ENCODE assay signal across 10 cellular contexts in the genomic region with DNA sequence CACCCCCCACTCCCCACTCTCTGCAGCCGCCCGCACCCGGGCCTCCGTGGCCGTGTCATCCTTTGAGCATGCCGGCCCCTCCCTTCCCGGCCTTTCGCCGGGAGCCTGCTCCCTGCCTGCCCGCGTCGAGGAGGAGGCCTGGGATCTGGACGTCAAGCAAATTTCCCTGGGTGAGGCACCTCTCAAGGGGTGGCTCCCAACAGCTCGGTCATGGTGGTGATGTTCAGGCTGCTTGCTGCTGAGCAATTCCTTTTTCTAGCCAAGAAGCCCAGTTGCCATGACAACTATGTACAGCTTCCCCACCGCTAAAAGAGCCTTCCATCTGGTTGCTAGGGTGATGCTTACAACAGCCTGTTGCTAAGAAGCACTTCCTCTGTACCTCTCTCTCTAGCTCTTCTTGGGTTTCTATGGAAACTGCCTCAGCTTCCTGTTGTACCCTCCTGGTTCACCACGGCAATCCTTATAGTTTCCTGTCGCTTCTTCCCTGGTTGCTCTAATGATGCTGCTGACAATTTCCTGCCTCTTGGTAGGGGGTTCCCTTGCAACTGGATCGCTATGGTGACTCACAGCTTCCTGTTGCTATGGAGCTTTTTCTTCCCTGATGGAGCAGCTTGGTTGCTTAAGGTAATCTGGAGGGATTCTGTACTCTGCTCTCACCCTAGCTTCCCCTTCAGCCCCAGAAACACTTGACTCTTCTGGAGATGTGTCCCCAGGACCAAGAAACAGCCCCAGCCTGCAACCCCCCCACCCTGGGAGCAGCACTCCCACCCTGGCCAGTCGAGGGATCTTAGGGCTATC. TPM values are rescaled to one million over a fixed set of nuclear protein-coding genes. Genes with fewer than 3 reads are reported as not detected.
A peak's percentile ranks its signal among the peaks of the same experiment; 100 is the strongest.
DNase-seq lines count a peak whose midpoint lies in the region; ATAC-seq and TF ChIP-seq lines count a peak whose summit lies in the region.
"Had no signal": no experiment of that assay in that cellular context is flagged by ENCODE, and none has a peak within 500 bp of the region (broad histone marks: within the 10 kb centered on the region; RNA-seq: fewer than 3 reads in every experiment).

No MANE protein-coding gene starts in this region.

- no peak for TF ChIP-seq CTCF in CD8-positive, alpha-beta T cell (IDR thresholded peaks at IDR 0.05)
- TF ChIP-seq CTCF in fibroblast of lung (conservative IDR thresholded peaks at IDR 0.05 in 1 of 2, IDR thresholded peaks at IDR 0.05 in 1 of 2; ENCODE audit: low read depth in 1 of 2, low read length in 2 of 2) (no peak), neural cell (IDR thresholded peaks at IDR 0.05; ENCODE audit: poor library complexity, severe bottlenecking) (no peak), GM10248 (IDR thresholded peaks at IDR 0.05; ENCODE audit: control extremely low read depth, extremely low read depth, low read depth, missing control alignments) (no peak)

- H3K36me3 ChIP-seq in CD8-positive, alpha-beta T cell (ENCODE audit: insufficient read depth, low read length), result no peaks in the 10 kb centered on the region
- H3K36me3 ChIP-seq in fibroblast of lung (ENCODE audit: control insufficient read depth, insufficient read depth, low read length) (peaks cover 11% of the 10 kb centered on the region), neural cell (ENCODE audit: insufficient read depth, low read length) (peaks cover 15% of the 10 kb centered on the region)
- H3K36me3 ChIP-seq: ovary had no signal

- H3K27me3 ChIP-seq in CD8-positive, alpha-beta T cell (ENCODE audit: insufficient read depth, low read length), result no peaks in the 10 kb centered on the region
- H3K27me3 ChIP-seq in fibroblast of lung (ENCODE audit: control insufficient read depth, insufficient read depth, low read length) (no peaks in the 10 kb centered on the region), neural cell (ENCODE audit: insufficient read depth, low read depth, low read length) (no peaks in the 10 kb centered on the region)
- H3K27me3 ChIP-seq: ovary had no signal

- H3K4me1 ChIP-seq in CD8-positive, alpha-beta T cell (ENCODE audit: insufficient read depth, low read length), result peaks cover 18% of the 10 kb centered on the region
- H3K4me1 ChIP-seq in fibroblast of lung (ENCODE audit: control insufficient read depth, extremely low read depth, insufficient read depth, low read length), result peaks cover 11% of the 10 kb centered on the region

- no peak overlapping the region for H3K4me3 ChIP-seq in CD8-positive, alpha-beta T cell (ENCODE audit: low read depth, low read length)
- H3K4me3 ChIP-seq in fibroblast of lung (replicated peaks in 1 of 4; ENCODE audit: control extremely low read depth in 1 of 4, insufficient read depth in 1 of 4, low read depth in 3 of 4, low read length in 4 of 4), result no peak overlapping the region
- peak overlapping the region; percentile 59 for H3K4me3 ChIP-seq in neural cell (ENCODE audit: low read length)
- H3K4me3 ChIP-seq: ovary had no signal

- H3K27ac Mint-ChIP-seq in CD8-positive, alpha-beta T cell, result peak overlapping the region; percentile 88

- H3K9ac ChIP-seq in fibroblast of lung (ENCODE audit: insufficient read depth, low read length), result peak overlapping the region; percentile 43
- H3K9ac ChIP-seq in neural cell (ENCODE audit: low read length), result peak overlapping the region; percentile 61
- H3K9ac ChIP-seq: KMS-11 had no signal

- no peak for TF ChIP-seq RAD21 in neural cell (conservative IDR thresholded peaks at IDR 0.05)

- peak; percentile 86 for TF ChIP-seq EP300 in neural cell (conservative IDR thresholded peaks at IDR 0.05; ENCODE audit: poor library complexity, severe bottlenecking)

- no peaks in the 10 kb centered on the region for H3K9me3 ChIP-seq in CD8-positive, alpha-beta T cell (ENCODE audit: low read length)
- no peaks in the 10 kb centered on the region for H3K9me3 ChIP-seq in fibroblast of lung (ENCODE audit: control insufficient read depth, insufficient read depth, low read depth, low read length)
- H3K9me3 ChIP-seq in neural cell (ENCODE audit: low read length), result no peaks in the 10 kb centered on the region
- H3K9me3 ChIP-seq: ovary had no signal

- peak in 6 of 7 experiments; percentile 51 to 87 (median 63) for DNase-seq in CD8-positive, alpha-beta T cell
- DNase-seq in NCI-H2081 treated with DMSO at 0.1 percent for 48 hours (lab: John Stamatoyannopoulos, UW), result peak; percentile 52
- peak; percentile 33 for DNase-seq in activated T-cell treated with anti-CD3 and anti-CD28 coated beads for 24 hours (ENCODE audit: low read depth)
- peak; percentile 94 to 96 for DNase-seq in fibroblast of lung (ENCODE audit: low read depth in 2 of 2)
- DNase-seq in mesenteric fat pad (ENCODE audit: low spot score), result no peak
- DNase-seq in GM10248 (ENCODE audit: extremely low spot score), result no peak

- CTCF ChIA-PET in CD8-positive, alpha-beta T cell (lab: Charles Lee), result interaction anchor here (1.1 to 5.2 kb wide), 6 partner anchors 15 to 71 kb away, joined by 3 to 49 read pairs (median 26); no protein-coding TSS in a partner anchor
- CTCF ChIA-PET in GM10248 (lab: Yijun Ruan, JAX), result interaction anchor here (1.1 to 5.7 kb wide), 8 partner anchors 10 to 90 kb away, joined by 3 to 62 read pairs (median 6); a partner anchor contains a TSS

- H4K20me1 ChIP-seq in fibroblast of lung (ENCODE audit: control insufficient read depth, extremely low read depth, insufficient read depth, low read length) (no peaks in the 10 kb centered on the region), neural cell (ENCODE audit: insufficient read depth) (no peaks in the 10 kb centered on the region)

- H3K27ac ChIP-seq in CD8-positive, alpha-beta T cell (ENCODE audit: low read depth, low read length), result peak overlapping the region; percentile 61
- H3K27ac ChIP-seq in fibroblast of lung (ENCODE audit: insufficient read depth, low read length) (peak overlapping the region; percentile 93), neural cell (ENCODE audit: low read length) (peak overlapping the region; percentile 94)
- H3K27ac ChIP-seq: KMS-11, ovary had no signal

- H2AFZ ChIP-seq in fibroblast of lung (ENCODE audit: low read length), result no peak overlapping the region
- H2AFZ ChIP-seq in neural cell (ENCODE audit: low read depth, low read length), result no peak overlapping the region

- H3K4me2 ChIP-seq in fibroblast of lung (ENCODE audit: extremely low read depth, insufficient read depth, low read length), result no peak overlapping the region
- peak overlapping the region; percentile 57 for H3K4me2 ChIP-seq in neural cell (ENCODE audit: low read length)
- H3K4me2 ChIP-seq: KMS-11 had no signal

- peaks cover 22% of the 10 kb centered on the region for H3F3A ChIP-seq in neural cell (ENCODE audit: insufficient read depth, low read length, poor library complexity, severe bottlenecking)

- no peaks in the 10 kb centered on the region for H3K79me2 ChIP-seq in fibroblast of lung (ENCODE audit: control insufficient read depth, insufficient read depth, low read length)
- H3K79me2 ChIP-seq in neural cell (replicated peaks; ENCODE audit: insufficient read depth, low read length), result peaks cover 16% of the 10 kb centered on the region

- H3K9me2 ChIP-seq in neural cell (ENCODE audit: insufficient read depth, low read length), result no peaks in the 10 kb centered on the region

- H3K4me1 Mint-ChIP-seq in CD8-positive, alpha-beta T cell (ENCODE audit: low read depth), result peaks cover 21% of the 10 kb centered on the region

- no peaks in the 10 kb centered on the region for H3K27me3 Mint-ChIP-seq in CD8-positive, alpha-beta T cell (ENCODE audit: low read depth)

- POLR2A ChIA-PET in CD8-positive, alpha-beta T cell (lab: Charles Lee), result interaction anchor here (1.1 to 2.6 kb wide), 3 partner anchors 10 to 73 kb away, joined by 3 to 14 read pairs (median 7); no protein-coding TSS in a partner anchor
- POLR2A ChIA-PET in GM10248 (lab: Yijun Ruan, JAX), result no interaction called here

- H3K9me3 Mint-ChIP-seq in CD8-positive, alpha-beta T cell, result no peaks in the 10 kb centered on the region

- H3K36me3 Mint-ChIP-seq in CD8-positive, alpha-beta T cell, result peaks cover 1% of the 10 kb centered on the region

- intact Hi-C loops in CD8-positive, alpha-beta T cell (cut with DNase I, micrococcal nuclease), result loop anchor here (1.0 to 2.0 kb wide), 3 partner anchors 17 to 63 kb away; a partner anchor contains a TSS

- ATAC-seq in CD8-positive, alpha-beta T cell, result peak; percentile 85
- peak; percentile 31 for ATAC-seq in GM21786 (IDR thresholded peaks at IDR 0.05; ENCODE audit: unreplicated experiment)

- H3K4me3 Mint-ChIP-seq in CD8-positive, alpha-beta T cell, result no peak overlapping the region

RNA-seq across cellular contexts. Expression of a gene that starts 11.0 kb away (rescaled TPM):
- total RNA-seq in CD8-positive, alpha-beta T cell, result 1 to 10 TPM; 6.8 to 7.4 TPM
- total RNA-seq in fibroblast of lung (3.9 and 4.6 TPM in 2 replicates), mesenteric fat pad (80.6 TPM)
- polyA plus RNA-seq in fibroblast of lung (2.2 and 2.4 TPM in 2 replicates), neural cell (40.6 and 51.2 TPM in 2 replicates)
- 3.4 and 5.2 TPM in 2 replicates for polyA plus RNA-seq in fibroblast of lung (2012)
- polyA minus RNA-seq in fibroblast of lung (ENCODE audit: low replicate concordance) (1.1 and 2.3 TPM in 2 replicates), neural cell (38.7 and 39.8 TPM in 2 replicates)

RNA-seq across cellular contexts. Expression of a gene that starts 13.4 kb away (rescaled TPM):
- not detected for total RNA-seq in CD8-positive, alpha-beta T cell
- not detected in 2 replicates for total RNA-seq in fibroblast of lung
- polyA plus RNA-seq in fibroblast of lung, result 0.05 and 0.11 TPM in 2 replicates
- polyA plus RNA-seq in fibroblast of lung (2012), result 0.07 TPM in 1 of 2 replicates, not detected in the other
- polyA minus RNA-seq in fibroblast of lung (ENCODE audit: low replicate concordance), result not detected in 2 replicates
- 0.26 TPM in 1 of 2 replicates, not detected in the other for polyA plus RNA-seq in neural cell
- not detected in 2 replicates for polyA minus RNA-seq in neural cell
- 2.2 TPM for total RNA-seq in mesenteric fat pad

RNA-seq across cellular contexts. Expression of a gene that starts 17.4 kb away (rescaled TPM):
- total RNA-seq in CD8-positive, alpha-beta T cell, result under 1 TPM; 0.76 to 0.92 TPM
- total RNA-seq in fibroblast of lung (23.6 and 24.7 TPM in 2 replicates), mesenteric fat pad (81.1 TPM)
- polyA plus RNA-seq in fibroblast of lung (18.2 and 34.6 TPM in 2 replicates), neural cell (28.9 and 32.4 TPM in 2 replicates)
- 16.0 and 24.4 TPM in 2 replicates for polyA plus RNA-seq in fibroblast of lung (2012)
- polyA minus RNA-seq in fibroblast of lung (ENCODE audit: low replicate concordance) (93.2 and 115 TPM in 2 replicates), neural cell (23.9 and 30.2 TPM in 2 replicates)

RNA-seq across cellular contexts. Expression of a gene that starts 29.9 kb away (rescaled TPM):
- total RNA-seq in CD8-positive, alpha-beta T cell, result not detected
- total RNA-seq in fibroblast of lung (not detected in 2 replicates), mesenteric fat pad (not detected)
- polyA plus RNA-seq in fibroblast of lung (not detected in 2 replicates), neural cell (not detected in 2 replicates)
- not detected in 2 replicates for polyA plus RNA-seq in fibroblast of lung (2012)
- polyA minus RNA-seq in fibroblast of lung (ENCODE audit: low replicate concordance) (not detected in 2 replicates), neural cell (not detected in 2 replicates)
- total RNA-seq: ovary had no signal
- polyA plus RNA-seq: ovary had no signal

RNA-seq across cellular contexts. Expression of a gene that starts 45.3 kb away (rescaled TPM):
- not detected for total RNA-seq in CD8-positive, alpha-beta T cell
- total RNA-seq in fibroblast of lung (not detected in 2 replicates), mesenteric fat pad (0.39 TPM)
- polyA plus RNA-seq in fibroblast of lung (not detected in 2 replicates), neural cell (not detected in 2 replicates)
- polyA plus RNA-seq in fibroblast of lung (2012), result not detected in 2 replicates
- polyA minus RNA-seq in fibroblast of lung (ENCODE audit: low replicate concordance) (not detected in 2 replicates), neural cell (not detected in 2 replicates)
- total RNA-seq: ovary had no signal
- polyA plus RNA-seq: ovary had no signal

Comparison
In these comparisons a context has a peak if more than half of its experiments do, and no peak if none do; other contexts are left out.
1. DNase-seq: peak in CD8-positive, alpha-beta T cell (6 of 7), NCI-H2081 treated with DMSO at 0.1 percent for 48 hours (single experiment), activated T-cell treated with anti-CD3 and anti-CD28 coated beads for 24 hours (single experiment) and fibroblast of lung (2 of 2); none in mesenteric fat pad (single experiment) and GM10248 (single experiment).
2. RNA of a gene that starts 17.4 kb away (total RNA-seq): 81.1 TPM in mesenteric fat pad (single experiment) and 23.6 to 24.7 TPM in fibroblast of lung; 0.76 to 0.92 TPM in CD8-positive, alpha-beta T cell; every median in the first group is over 10 times any median in the second.
3. Peak in every context shown above with its lines, with median percentiles within 50 percentile points of each other: H3K27ac ChIP-seq.